In the genomic region with DNA sequence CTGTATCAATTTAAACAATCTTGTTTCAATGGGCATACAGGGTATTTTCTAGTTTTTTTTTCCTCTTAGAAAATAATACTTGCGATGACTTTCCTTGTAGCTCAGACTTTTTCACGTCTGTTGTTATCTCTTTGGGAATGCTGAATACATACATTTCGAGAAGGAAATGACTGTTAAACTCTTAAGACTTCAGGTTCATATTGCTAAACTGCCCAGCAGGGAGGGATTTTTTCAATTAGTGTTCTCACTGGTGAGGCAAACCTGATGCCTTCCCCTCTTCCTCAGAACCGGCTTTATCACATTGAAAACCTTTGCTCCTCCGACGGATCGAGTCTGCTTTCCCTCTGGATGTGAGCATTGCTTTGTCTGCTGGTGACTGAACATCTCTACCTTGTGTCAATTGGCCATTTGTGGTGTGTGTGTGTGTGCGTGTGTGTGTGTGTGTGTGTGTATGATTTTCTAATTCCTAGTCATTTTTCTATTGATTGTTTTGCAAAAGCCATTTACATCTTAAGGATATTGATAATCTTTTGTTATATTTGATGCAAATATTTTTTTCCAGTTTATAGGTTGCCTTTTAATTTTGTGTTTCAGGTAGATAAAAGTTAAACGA, we compare ENCODE assay signal across 8 cellular contexts. TPM values are rescaled to one million over a fixed set of nuclear protein-coding genes. Genes with fewer than 3 reads are reported as not detected.
DNase-seq lines count a peak whose midpoint lies in the region; ATAC-seq and TF ChIP-seq lines count a peak whose summit lies in the region.

No MANE protein-coding gene starts in this region.

- peaks cover 90 to 94% of the 10 kb centered on the region in 2 donors for H3K4me1 Mint-ChIP-seq in natural killer cell

- no peaks in the 10 kb centered on the region for H3K27me3 ChIP-seq in duodenal mucosa (ENCODE audit: control insufficient read depth in 1 of 2, insufficient read depth in 2 of 2, low read length in 2 of 2)

- intact Hi-C loops in natural killer cell (cut with micrococcal nuclease), result no loop called here

- H3K9me3 Mint-ChIP-seq in natural killer cell, result no peaks in the 10 kb centered on the region

- peak overlapping the region; percentile 7 to 10 for H3K4me3 ChIP-seq in duodenal mucosa (ENCODE audit: low read depth in 1 of 2, low read length in 2 of 2)

- H3K36me3 Mint-ChIP-seq in natural killer cell, result peaks cover 7% of the 10 kb centered on the region

- peak; percentile 9 for DNase-seq in activated CD4-positive, alpha-beta T cell treated with anti-CD3 and anti-CD28 coated beads for 1 hour
- DNase-seq in activated CD4-positive, alpha-beta T cell treated with anti-CD3 and anti-CD28 coated beads, Interleukin-2, amount 50 U/mL, for 1 hour, result no peak
- DNase-seq in natural killer cell (no peak), HuH-7 (ENCODE audit: low spot score) (no peak)

- no peak for TF ChIP-seq CTCF in natural killer cell (IDR thresholded peaks at IDR 0.05)

- no peaks in the 10 kb centered on the region for H3K9me3 ChIP-seq in duodenal mucosa (ENCODE audit: control insufficient read depth in 1 of 2, low read length in 2 of 2)

- peak overlapping the region in 1 of 2 donors; percentile 52 for H3K9ac ChIP-seq in duodenal mucosa (ENCODE audit: low read depth in 1 of 2, low read length in 2 of 2)

- H3K36me3 ChIP-seq in duodenal mucosa (ENCODE audit: control insufficient read depth in 1 of 2, insufficient read depth in 2 of 2, low read length in 2 of 2), result peaks cover 13 to 32% of the 10 kb centered on the region in 2 donors

- H3K4me3 Mint-ChIP-seq in natural killer cell, result peak overlapping the region; percentile 95

- ATAC-seq in SK-N-SH treated with all-trans-retinoic acid at 6 μM for 48 hours, result peak; percentile 1
- no peak for ATAC-seq in natural killer cell
- ATAC-seq in GM19397 (IDR thresholded peaks at IDR 0.05; ENCODE audit: unreplicated experiment), result no peak
- no peak for ATAC-seq in HG03039 (IDR thresholded peaks at IDR 0.05; ENCODE audit: unreplicated experiment)

- H3K27ac ChIP-seq in duodenal mucosa (ENCODE audit: low read depth, low read length), result peak overlapping the region; percentile 26

- H3K4me1 ChIP-seq in duodenal mucosa (ENCODE audit: control insufficient read depth in 1 of 2, insufficient read depth in 2 of 2, low read length in 2 of 2), result peaks cover 46 to 50% of the 10 kb centered on the region in 2 donors

- H3K27me3 Mint-ChIP-seq in natural killer cell (ENCODE audit: low read depth in 2 of 2), result no peaks in the 10 kb centered on the region

- peak overlapping the region; percentile 98 to 100 for H3K27ac Mint-ChIP-seq in natural killer cell

TF ChIP-seq in SK-N-SH treated with all-trans-retinoic acid at 6 μM for 48 hours, 23 proteins besides CTCF, POLR2A, EP300 and RAD21 (continues in another document):
- TF ChIP-seq, protein P1, sequence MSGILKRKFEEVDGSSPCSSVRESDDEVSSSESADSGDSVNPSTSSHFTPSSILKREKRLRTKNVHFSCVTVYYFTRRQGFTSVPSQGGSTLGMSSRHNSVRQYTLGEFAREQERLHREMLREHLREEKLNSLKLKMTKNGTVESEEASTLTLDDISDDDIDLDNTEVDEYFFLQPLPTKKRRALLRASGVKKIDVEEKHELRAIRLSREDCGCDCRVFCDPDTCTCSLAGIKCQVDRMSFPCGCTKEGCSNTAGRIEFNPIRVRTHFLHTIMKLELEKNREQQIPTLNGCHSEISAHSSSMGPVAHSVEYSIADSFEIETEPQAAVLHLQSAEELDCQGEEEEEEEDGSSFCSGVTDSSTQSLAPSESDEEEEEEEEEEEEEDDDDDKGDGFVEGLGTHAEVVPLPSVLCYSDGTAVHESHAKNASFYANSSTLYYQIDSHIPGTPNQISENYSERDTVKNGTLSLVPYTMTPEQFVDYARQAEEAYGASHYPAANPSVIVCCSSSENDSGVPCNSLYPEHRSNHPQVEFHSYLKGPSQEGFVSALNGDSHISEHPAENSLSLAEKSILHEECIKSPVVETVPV (CRISPR knock-in tag; IDR thresholded peaks at IDR 0.05), result peak; percentile 68; the same call in 1 of the 2 replicates
- no peak for TF ChIP-seq ZFP3 (CRISPR knock-in tag; IDR thresholded peaks at IDR 0.05)
- 0 out of 2 replicates have a peak, but pooled peaks have one; percentile 15 for TF ChIP-seq ZC3H10 (CRISPR knock-in tag; IDR thresholded peaks at IDR 0.05)
- peak; percentile 83; the same call in 1 of the 2 replicates for TF ChIP-seq CSDC2 (CRISPR knock-in tag; IDR thresholded peaks at IDR 0.05)
- TF ChIP-seq TCF4 (CRISPR knock-in tag; IDR thresholded peaks at IDR 0.05; ENCODE audit: borderline replicate concordance), result peak; percentile 35
- TF ChIP-seq ISL1 (CRISPR knock-in tag; IDR thresholded peaks at IDR 0.05), result no peak
- TF ChIP-seq, protein P2, sequence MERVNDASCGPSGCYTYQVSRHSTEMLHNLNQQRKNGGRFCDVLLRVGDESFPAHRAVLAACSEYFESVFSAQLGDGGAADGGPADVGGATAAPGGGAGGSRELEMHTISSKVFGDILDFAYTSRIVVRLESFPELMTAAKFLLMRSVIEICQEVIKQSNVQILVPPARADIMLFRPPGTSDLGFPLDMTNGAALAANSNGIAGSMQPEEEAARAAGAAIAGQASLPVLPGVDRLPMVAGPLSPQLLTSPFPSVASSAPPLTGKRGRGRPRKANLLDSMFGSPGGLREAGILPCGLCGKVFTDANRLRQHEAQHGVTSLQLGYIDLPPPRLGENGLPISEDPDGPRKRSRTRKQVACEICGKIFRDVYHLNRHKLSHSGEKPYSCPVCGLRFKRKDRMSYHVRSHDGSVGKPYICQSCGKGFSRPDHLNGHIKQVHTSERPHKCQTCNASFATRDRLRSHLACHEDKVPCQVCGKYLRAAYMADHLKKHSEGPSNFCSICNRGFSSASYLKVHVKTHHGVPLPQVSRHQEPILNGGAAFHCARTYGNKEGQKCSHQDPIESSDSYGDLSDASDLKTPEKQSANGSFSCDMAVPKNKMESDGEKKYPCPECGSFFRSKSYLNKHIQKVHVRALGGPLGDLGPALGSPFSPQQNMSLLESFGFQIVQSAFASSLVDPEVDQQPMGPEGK (CRISPR knock-in tag; IDR thresholded peaks at IDR 0.05; ENCODE audit: borderline replicate concordance), result no peak
- TF ChIP-seq GLIS3 (CRISPR knock-in tag; IDR thresholded peaks at IDR 0.05), result peak; percentile 98
- TF ChIP-seq TOX (CRISPR knock-in tag; IDR thresholded peaks at IDR 0.05; ENCODE audit: borderline replicate concordance), result peak; percentile 78; the same call in 1 of the 2 replicates
- TF ChIP-seq, protein P3, sequence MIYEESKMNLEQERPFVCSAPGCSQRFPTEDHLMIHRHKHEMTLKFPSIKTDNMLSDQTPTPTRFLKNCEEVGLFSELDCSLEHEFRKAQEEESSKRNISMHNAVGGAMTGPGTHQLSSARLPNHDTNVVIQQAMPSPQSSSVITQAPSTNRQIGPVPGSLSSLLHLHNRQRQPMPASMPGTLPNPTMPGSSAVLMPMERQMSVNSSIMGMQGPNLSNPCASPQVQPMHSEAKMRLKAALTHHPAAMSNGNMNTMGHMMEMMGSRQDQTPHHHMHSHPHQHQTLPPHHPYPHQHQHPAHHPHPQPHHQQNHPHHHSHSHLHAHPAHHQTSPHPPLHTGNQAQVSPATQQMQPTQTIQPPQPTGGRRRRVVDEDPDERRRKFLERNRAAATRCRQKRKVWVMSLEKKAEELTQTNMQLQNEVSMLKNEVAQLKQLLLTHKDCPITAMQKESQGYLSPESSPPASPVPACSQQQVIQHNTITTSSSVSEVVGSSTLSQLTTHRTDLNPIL (CRISPR knock-in tag; IDR thresholded peaks at IDR 0.05; ENCODE audit: low read depth), result peak; percentile 59; the same call in 1 of the 2 replicates
- TF ChIP-seq, protein P4, sequence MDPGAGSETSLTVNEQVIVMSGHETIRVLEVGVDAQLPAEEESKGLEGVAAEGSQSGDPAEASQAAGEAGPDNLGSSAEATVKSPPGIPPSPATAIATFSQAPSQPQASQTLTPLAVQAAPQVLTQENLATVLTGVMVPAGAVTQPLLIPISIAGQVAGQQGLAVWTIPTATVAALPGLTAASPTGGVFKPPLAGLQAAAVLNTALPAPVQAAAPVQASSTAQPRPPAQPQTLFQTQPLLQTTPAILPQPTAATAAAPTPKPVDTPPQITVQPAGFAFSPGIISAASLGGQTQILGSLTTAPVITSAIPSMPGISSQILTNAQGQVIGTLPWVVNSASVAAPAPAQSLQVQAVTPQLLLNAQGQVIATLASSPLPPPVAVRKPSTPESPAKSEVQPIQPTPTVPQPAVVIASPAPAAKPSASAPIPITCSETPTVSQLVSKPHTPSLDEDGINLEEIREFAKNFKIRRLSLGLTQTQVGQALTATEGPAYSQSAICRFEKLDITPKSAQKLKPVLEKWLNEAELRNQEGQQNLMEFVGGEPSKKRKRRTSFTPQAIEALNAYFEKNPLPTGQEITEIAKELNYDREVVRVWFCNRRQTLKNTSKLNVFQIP (CRISPR knock-in tag; IDR thresholded peaks at IDR 0.05; ENCODE audit: borderline replicate concordance, low read depth), result peak; percentile 52; the same call in 1 of the 2 replicates
- TF ChIP-seq, protein P5, sequence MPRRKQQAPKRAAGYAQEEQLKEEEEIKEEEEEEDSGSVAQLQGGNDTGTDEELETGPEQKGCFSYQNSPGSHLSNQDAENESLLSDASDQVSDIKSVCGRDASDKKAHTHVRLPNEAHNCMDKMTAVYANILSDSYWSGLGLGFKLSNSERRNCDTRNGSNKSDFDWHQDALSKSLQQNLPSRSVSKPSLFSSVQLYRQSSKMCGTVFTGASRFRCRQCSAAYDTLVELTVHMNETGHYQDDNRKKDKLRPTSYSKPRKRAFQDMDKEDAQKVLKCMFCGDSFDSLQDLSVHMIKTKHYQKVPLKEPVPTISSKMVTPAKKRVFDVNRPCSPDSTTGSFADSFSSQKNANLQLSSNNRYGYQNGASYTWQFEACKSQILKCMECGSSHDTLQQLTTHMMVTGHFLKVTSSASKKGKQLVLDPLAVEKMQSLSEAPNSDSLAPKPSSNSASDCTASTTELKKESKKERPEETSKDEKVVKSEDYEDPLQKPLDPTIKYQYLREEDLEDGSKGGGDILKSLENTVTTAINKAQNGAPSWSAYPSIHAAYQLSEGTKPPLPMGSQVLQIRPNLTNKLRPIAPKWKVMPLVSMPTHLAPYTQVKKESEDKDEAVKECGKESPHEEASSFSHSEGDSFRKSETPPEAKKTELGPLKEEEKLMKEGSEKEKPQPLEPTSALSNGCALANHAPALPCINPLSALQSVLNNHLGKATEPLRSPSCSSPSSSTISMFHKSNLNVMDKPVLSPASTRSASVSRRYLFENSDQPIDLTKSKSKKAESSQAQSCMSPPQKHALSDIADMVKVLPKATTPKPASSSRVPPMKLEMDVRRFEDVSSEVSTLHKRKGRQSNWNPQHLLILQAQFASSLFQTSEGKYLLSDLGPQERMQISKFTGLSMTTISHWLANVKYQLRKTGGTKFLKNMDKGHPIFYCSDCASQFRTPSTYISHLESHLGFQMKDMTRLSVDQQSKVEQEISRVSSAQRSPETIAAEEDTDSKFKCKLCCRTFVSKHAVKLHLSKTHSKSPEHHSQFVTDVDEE (CRISPR knock-in tag; IDR thresholded peaks at IDR 0.05), result no peak
- TF ChIP-seq ARNTL (CRISPR knock-in tag; IDR thresholded peaks at IDR 0.05; ENCODE audit: borderline replicate concordance, low read depth), result no peak
- TF ChIP-seq SNAI2 (CRISPR knock-in tag; IDR thresholded peaks at IDR 0.05), result no peak

RNA-seq across cellular contexts. Expression of a gene that starts 6.6 kb away (rescaled TPM):
- total RNA-seq in natural killer cell, result 1,000 to 10,000 TPM; 1,031 to 1,768 (median 1,493) TPM

RNA-seq across cellular contexts. Expression of a gene that starts 42.7 kb away (rescaled TPM):
- 10 to 100 TPM; 45.6 to 58.4 (median 57.7) TPM for total RNA-seq in natural killer cell

RNA-seq across cellular contexts. Expression of a gene that starts 46.7 kb away (rescaled TPM):
- total RNA-seq in natural killer cell, result 10 to 100 TPM; 50.9 to 61.1 (median 61.0) TPM
